ENCODE assay signal across 8 cellular contexts in genomic region chr9:113274474-113275146, GRCh38. TPM values are rescaled to one million over a fixed set of nuclear protein-coding genes. Genes with fewer than 3 reads are reported as not detected.
DNase-seq lines count a peak whose midpoint lies in the region; TF ChIP-seq lines count a peak whose summit lies in the region.

No MANE protein-coding gene starts in this region.

- H3K36me3 ChIP-seq in urinary bladder (ENCODE audit: insufficient read depth) = peaks cover 6% of the 10 kb centered on the region

- H3K4me3 ChIP-seq in mononuclear cell (ENCODE audit: low read length) (peak overlapping the region; percentile 86), urinary bladder (ENCODE audit: low read depth, low read length) (peak overlapping the region; percentile 71)

- CTCF ChIA-PET in HEK293T (lab: Yijun Ruan, JAX) = interaction anchor here (0.6 to 2.0 kb wide), 12 partner anchors 12 to 1034 kb away, joined by 3 to 9 read pairs (median 3); partner anchors contain the start of gene ALAD

- no peaks in the 10 kb centered on the region for H3K9me3 ChIP-seq in mononuclear cell (ENCODE audit: low read depth, low read length)

- no peaks in the 10 kb centered on the region for H3K27me3 ChIP-seq in mononuclear cell (ENCODE audit: insufficient read depth, low read length)

- H3K4me1 ChIP-seq in mononuclear cell (ENCODE audit: insufficient read depth, low read length) (peaks cover 14% of the 10 kb centered on the region), urinary bladder (ENCODE audit: insufficient read depth) (no peaks in the 10 kb centered on the region)

- H3K27ac ChIP-seq in urinary bladder (ENCODE audit: low read depth) = peak overlapping the region; percentile 81

- POLR2A ChIA-PET in HEK293T (lab: Yijun Ruan, JAX) = interaction anchor here (0.6 to 2.4 kb wide), 29 partner anchors 10 to 518 kb away, joined by 3 to 28 read pairs (median 5); partner anchors contain the start of genes ALAD, BSPRY, C9orf43 and FKBP15

- WGBS in urinary bladder = under 1% methylated on average over 15 of the region's 15 CpGs

- peak; percentile 12 to 39 for DNase-seq in stimulated activated CD4-positive, alpha-beta T cell treated with anti-CD3 and anti-CD28 coated beads, Interleukin-2, amount 100 ng/mL, for 48 hours
- DNase-seq in stimulated activated CD4-positive, alpha-beta T cell treated with anti-CD3 and anti-CD28 coated beads, Interleukin-12 subunit alpha, Interleukin-12 subunit beta, amount 100 ng/mL, for 4 hours = no peak
- peak; percentile 55 for DNase-seq in HEK293T (ENCODE audit: extremely low spot score)
- peak; percentile 74 for DNase-seq in NCI-H1105 treated with DMSO at 0.1 percent for 48 hours (lab: John Stamatoyannopoulos, UW)
- DNase-seq in T follicular helper cell (ENCODE audit: low read depth) = peak; percentile 15
- peak; percentile 78 to 86 for DNase-seq in erythroblast (lab: John Stamatoyannopoulos, UW)

- no peak for TF ChIP-seq POLR2A in erythroblast (IDR thresholded peaks at IDR 0.05; ENCODE audit: low read length)

TF ChIP-seq in HEK293T, 16 proteins besides CTCF, POLR2A, EP300 and RAD21:
- no peak for TF ChIP-seq PKNOX1 (IDR thresholded peaks at IDR 0.05)
- TF ChIP-seq ZNF384 (IDR thresholded peaks at IDR 0.05) = peak; percentile 82

RNA-seq across cellular contexts. Expression of gene CDC26, which starts 0.8 kb away (rescaled TPM):
- total RNA-seq in mononuclear cell (13.2 TPM), urinary bladder (25.5 TPM)
- polyA plus RNA-seq in urinary bladder = 35.2 TPM

RNA-seq across cellular contexts. Expression of gene PRPF4, which starts 0.8 kb away (rescaled TPM):
- total RNA-seq in mononuclear cell (15.4 TPM), urinary bladder (23.4 TPM)
- polyA plus RNA-seq in urinary bladder = 14.4 TPM

RNA-seq across cellular contexts. Expression of gene RNF183, which starts 28.6 kb away (rescaled TPM):
- not detected for total RNA-seq in mononuclear cell
- 0.26 TPM for total RNA-seq in urinary bladder
- 0.15 TPM for polyA plus RNA-seq in urinary bladder

RNA-seq across cellular contexts. Expression of gene SLC31A1, which starts 53.3 kb away (rescaled TPM):
- total RNA-seq in mononuclear cell (8.0 TPM), urinary bladder (19.5 TPM)
- polyA plus RNA-seq in urinary bladder = 10.1 TPM

RNA-seq across cellular contexts. Expression of gene FKBP15, which starts 53.5 kb away (rescaled TPM):
- total RNA-seq in mononuclear cell (15.4 TPM), urinary bladder (33.6 TPM)
- 18.2 TPM for polyA plus RNA-seq in urinary bladder
